ENCODE assay signal across 8 cellular contexts in genomic region chr20:45890997-45891983, GRCh38. TPM values are rescaled to one million over a fixed set of nuclear protein-coding genes. Genes with fewer than 3 reads are reported as not detected.
DNase-seq lines count a peak whose midpoint lies in the region; ATAC-seq and TF ChIP-seq lines count a peak whose summit lies in the region.

Gene CTSA (plus strand): TSS chr20:45891335. CDS start chr20:45891569, 234 bp downstream.
A gene with protein sequence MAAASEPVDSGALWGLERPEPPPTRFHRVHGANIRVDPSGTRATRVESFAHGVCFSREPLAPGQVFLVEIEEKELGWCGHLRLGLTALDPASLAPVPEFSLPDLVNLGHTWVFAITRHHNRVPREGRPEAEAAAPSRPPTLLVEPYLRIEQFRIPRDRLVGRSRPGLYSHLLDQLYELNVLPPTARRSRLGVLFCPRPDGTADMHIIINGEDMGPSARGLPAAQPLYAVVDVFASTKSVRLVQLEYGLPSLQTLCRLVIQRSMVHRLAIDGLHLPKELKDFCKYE (minus strand): TSS chr20:45891208. CDS start chr20:45890991, 217 bp downstream.

- H3K4me3 Mint-ChIP-seq in neural crest cell, result peak within 1 kb of the TSS; percentile 97

- H3K4me3 ChIP-seq in foreskin fibroblast (ENCODE audit: low read depth in 1 of 2, low read length in 2 of 2), result peak within 1 kb of the TSS; percentile 83 to 90
- H3K4me3 ChIP-seq in stomach, result peak within 1 kb of the TSS; percentile 65 to 92 (median 74)

- H3K27me3 ChIP-seq in stomach, result no peaks in the 10 kb centered on the region

- peak within 1 kb of the TSS; percentile 92 for H3K27ac Mint-ChIP-seq in neural crest cell (ENCODE audit: unreplicated experiment)

- TF ChIP-seq CTCF in foreskin fibroblast (IDR thresholded peaks at IDR 0.05; ENCODE audit: low read depth, low read length) (no peak), neural crest cell (conservative IDR thresholded peaks at IDR 0.05) (no peak), stomach (IDR thresholded peaks at IDR 0.05) (peak in 1 of 7 experiments; percentile 22)

- intact Hi-C loops in stomach (cut with DNase I; ENCODE audit: low total_unique reads), result no loop called here

- no peaks in the 10 kb centered on the region for H3K36me3 Mint-ChIP-seq in neural crest cell (ENCODE audit: low read depth)

- peak; percentile 27 for DNase-seq in DMS79 (lab: John Stamatoyannopoulos, UW)
- DNase-seq in activated gamma-delta T cell treated with Interleukin-2 at 50 U/mL for 16 hours, result peak; percentile 78
- DNase-seq in foreskin fibroblast, result peak; percentile 95 to 98
- DNase-seq in neural crest cell (ENCODE audit: low read depth, low spot score), result peak; percentile 83
- DNase-seq in stomach, result peak; percentile 97

- peaks cover 15 to 50% (median 42%) of the 10 kb centered on the region in 4 donors for H3K4me1 ChIP-seq in stomach

- WGBS in stomach, 5 donors, result 0 to 1% (median 1%) methylated on average over 46 to 77 of the region's 77 CpGs

- TF ChIP-seq POLR2A in Raji (IDR thresholded peaks at IDR 0.05; ENCODE audit: insufficient read depth, low read depth, low read length), result peak; percentile 72
- TF ChIP-seq POLR2A in stomach (IDR thresholded peaks at IDR 0.05), result no peak

- peak; percentile 62 for ATAC-seq in GM21737 (IDR thresholded peaks at IDR 0.05; ENCODE audit: unreplicated experiment)

- H3K4me1 Mint-ChIP-seq in neural crest cell, result peaks cover 24% of the 10 kb centered on the region

- H3K9me3 ChIP-seq in KOPT-K1 (ENCODE audit: insufficient read depth, low read length, poor library complexity, severe bottlenecking) (no peaks in the 10 kb centered on the region), stomach (no peaks in the 10 kb centered on the region)

- H3K9me3 Mint-ChIP-seq in neural crest cell, result no peaks in the 10 kb centered on the region

- TF ChIP-seq EP300 in stomach (IDR thresholded peaks at IDR 0.05), result no peak

- H3K36me3 ChIP-seq in KOPT-K1 (ENCODE audit: insufficient read depth, low read length) (peaks cover 38% of the 10 kb centered on the region), stomach (peaks cover 39 to 66% (median 57%) of the 10 kb centered on the region in 4 donors)

- peaks cover 14% of the 10 kb centered on the region for H3K27me3 Mint-ChIP-seq in neural crest cell (ENCODE audit: low read depth)

- H3K27ac ChIP-seq in KOPT-K1 (ENCODE audit: low read depth, low read length, poor library complexity, severe bottlenecking), result peak within 1 kb of the TSS; percentile 69
- peak within 1 kb of the TSS; percentile 83 to 88 (median 87) for H3K27ac ChIP-seq in stomach

RNA-seq across cellular contexts. Expression of gene CTSA, which starts in this region (rescaled TPM):
- 49.7 and 55.3 TPM in 2 replicates for total RNA-seq in neural crest cell
- total RNA-seq in stomach, result 100 to 1,000 TPM in 3 of 5 donors, 10 to 100 TPM in 2; 29.9 to 292 (median 132) TPM
- polyA plus RNA-seq in stomach, result 10 to 100 TPM; 30.1 to 66.9 (median 48.4) TPM

RNA-seq across cellular contexts. Expression of the second gene that starts in this region (rescaled TPM):
- total RNA-seq in neural crest cell, result 3.3 and 3.5 TPM in 2 replicates
- total RNA-seq in stomach, result 10 to 100 TPM in 2 of 5 donors, 1 to 10 TPM in 2, not detected in 1; 3.9 to 29.9 (median 9.6) TPM
- 1 to 10 TPM; 3.3 to 3.8 (median 3.7) TPM for polyA plus RNA-seq in stomach

Comparison
In these comparisons a context has a peak if more than half of its experiments do, and no peak if none do; other contexts are left out.
1. Peak in every context shown above with its lines: DNase-seq, ATAC-seq, H3K4me3 ChIP-seq and H3K27ac ChIP-seq.
2. DNase-seq: peak in every context shown above with its lines; median percentile 97 in stomach; 96 in foreskin fibroblast; 83 in neural crest cell; 78 in activated gamma-delta T cell treated with Interleukin-2 at 50 U/mL for 16 hours; 27 in DMS79.